14 cellular contexts compared by ENCODE assay signal in genomic region chr17:64002658-64003525, GRCh38. TPM values are rescaled to one million over a fixed set of nuclear protein-coding genes. Genes with fewer than 3 reads are reported as not detected.
DNase-seq lines count a peak whose midpoint lies in the region; ATAC-seq, FAIRE-seq and TF ChIP-seq lines count a peak whose summit lies in the region.
"Had no signal": no experiment of that assay in that cellular context is flagged by ENCODE, and none has a peak within 500 bp of the region (broad histone marks: within the 10 kb centered on the region; RNA-seq: fewer than 3 reads in every experiment).

No MANE protein-coding gene starts in this region.

- no peak overlapping the region for H3K23ac ChIP-seq in H1 (ENCODE audit: insufficient read length)

- peaks cover 0 to 34% (median 8%) of the 10 kb centered on the region in 11 experiments; a peak in 8 of 22 replicates for H4K20me1 ChIP-seq in BLaER1 treated with 17β-estradiol and CSF1 and Interleukin-3, amounts not matched to agents 10 nM and 100 nM
- peaks cover 0 to 5% of the 10 kb centered on the region in 2 experiments for H4K20me1 ChIP-seq in H1 (replicated peaks in 1 of 2; ENCODE audit: control insufficient read depth in 1 of 2, insufficient read depth in 2 of 2, low read length in 2 of 2)

- ATAC-seq in GM18519 (IDR thresholded peaks at IDR 0.05; ENCODE audit: low FRiP score, unreplicated experiment): no peak
- no peak for ATAC-seq in GM19023 (IDR thresholded peaks at IDR 0.05; ENCODE audit: unreplicated experiment)
- ATAC-seq: naive thymus-derived CD4-positive, alpha-beta T cell had no signal

- no peak overlapping the region for H3K56ac ChIP-seq in H1 (replicated peaks; ENCODE audit: insufficient read length, low read depth, low read length)

- TF ChIP-seq POLR2A in H1 (IDR thresholded peaks at IDR 0.05; ENCODE audit: control extremely low read depth in 1 of 2, low read depth in 2 of 2, low read length in 2 of 2) (no peak), sigmoid colon (IDR thresholded peaks at IDR 0.05) (no peak)

- H2AFZ ChIP-seq in H1 (ENCODE audit: low read length): no peak overlapping the region

- no peaks in the 10 kb centered on the region for H3K9me3 ChIP-seq in BLaER1 treated with 17β-estradiol and CSF1 and Interleukin-3, amounts not matched to agents 10 nM and 100 nM (replicated peaks in 1 of 11)
- H3K9me3 ChIP-seq in H1 (ENCODE audit: insufficient read depth in 2 of 2, low read depth in 1 of 2, low read length in 1 of 2): no peaks in the 10 kb centered on the region
- no peaks in the 10 kb centered on the region for H3K9me3 ChIP-seq in sigmoid colon

- H3K14ac ChIP-seq in H1 (ENCODE audit: insufficient read length): no peak overlapping the region

- FAIRE-seq in H1 (lab: Jason Lieb, UNC): no peak

- no peaks in the 10 kb centered on the region for H3K27me3 ChIP-seq in BLaER1 treated with 17β-estradiol and CSF1 and Interleukin-3, amounts not matched to agents 10 nM and 100 nM
- H3K27me3 ChIP-seq in H1 (replicated peaks in 1 of 4; ENCODE audit: control insufficient read depth in 3 of 4, extremely low read depth in 1 of 4, insufficient read depth in 3 of 4, low read length in 3 of 4): peaks cover 0 to 15% (median 8%) of the 10 kb centered on the region in 4 experiments; a peak in 4 of 7 replicates
- H3K27me3 ChIP-seq in sigmoid colon: peaks cover 14 to 26% (median 22%) of the 10 kb centered on the region in 3 donors

- DNase-seq in AG08396 (ENCODE audit: low spot score): peak; percentile 3
- peak in 1 of 2 experiments; percentile 17 for DNase-seq in H1 (ENCODE audit: low read depth in 1 of 2, low spot score in 2 of 2)
- DNase-seq in sigmoid colon: peak; percentile 64
- no peak for DNase-seq in stimulated activated CD4-positive, alpha-beta T cell treated with anti-CD3 and anti-CD28 coated beads, Interleukin-4, amount 100 ng/mL, for 1 hour
- DNase-seq: activated T-cell treated with anti-CD3 and anti-CD28 coated beads for 4 hours; caudate nucleus; DMS79; foreskin fibroblast; naive thymus-derived CD4-positive, alpha-beta T cell; NCI-H1694 treated with DMSO at 0.1 percent for 48 hours had no signal

- H3K36me3 ChIP-seq in BLaER1 treated with 17β-estradiol and CSF1 and Interleukin-3, amounts not matched to agents 10 nM and 100 nM: peaks cover 0 to 50% (median 34%) of the 10 kb centered on the region in 11 experiments; a peak in 20 of 22 replicates
- H3K36me3 ChIP-seq in H1 (ENCODE audit: control insufficient read depth in 2 of 4, insufficient read depth in 4 of 4, low read length in 3 of 4) (no peaks in the 10 kb centered on the region), sigmoid colon (no peaks in the 10 kb centered on the region)

- no peak for TF ChIP-seq RAD21 in H1 (IDR thresholded peaks at IDR 0.05 in 1 of 2, conservative IDR thresholded peaks at IDR 0.05 in 1 of 2; ENCODE audit: low read depth in 2 of 2, low read length in 2 of 2)

- H3K4ac ChIP-seq in H1 (replicated peaks; ENCODE audit: insufficient read length, low read depth, low read length): no peak overlapping the region

- no peak overlapping the region for H2BK12ac ChIP-seq in H1 (ENCODE audit: low read depth, low read length)

- H3K4me2 ChIP-seq in BLaER1 treated with 17β-estradiol and CSF1 and Interleukin-3, amounts not matched to agents 10 nM and 100 nM: peak overlapping the region; percentile 70 to 97 (median 83); a peak in 20 of 22 replicates
- H3K4me2 ChIP-seq in H1 (ENCODE audit: insufficient read depth in 1 of 2, low read depth in 2 of 2, low read length in 2 of 2): no peak overlapping the region

- no peak overlapping the region for H2BK20ac ChIP-seq in H1 (ENCODE audit: low read length)

- no peaks in the 10 kb centered on the region for H3K79me2 ChIP-seq in H1 (ENCODE audit: control insufficient read depth in 1 of 2, insufficient read depth in 2 of 2, low read length in 2 of 2)

- no peak overlapping the region for H2BK120ac ChIP-seq in H1 (replicated peaks; ENCODE audit: low read depth, low read length)

- H4K5ac ChIP-seq in H1 (ENCODE audit: insufficient read length, low read depth, low read length): no peak overlapping the region

- 0 out of 2 replicates have a peak overlapping the region, but pooled peaks have one; percentile 6 for H2AK5ac ChIP-seq in H1 (ENCODE audit: low read depth, low read length)

- no peaks in the 10 kb centered on the region for H3K79me1 ChIP-seq in H1 (ENCODE audit: low read depth, low read length)

- TF ChIP-seq EP300 in H1 (IDR thresholded peaks at IDR 0.05; ENCODE audit: borderline replicate concordance in 1 of 2, low read depth in 2 of 2, low read length in 2 of 2) (no peak), sigmoid colon (IDR thresholded peaks at IDR 0.05) (no peak)

- CTCF ChIA-PET in H1 (lab: Charles Lee; ENCODE audit: partially characterized antibody): interaction anchor here (0.6 to 2.1 kb wide), 10 partner anchors 11 to 113 kb away, joined by 3 to 9 read pairs (median 4); partner anchors contain the start of gene CSHL1

- no peak overlapping the region; the same call in 1 of the 2 replicates for H4K8ac ChIP-seq in H1 (ENCODE audit: extremely low read depth, insufficient read depth, low read length)

- POLR2A ChIA-PET in H1 (lab: Charles Lee; ENCODE audit: partially characterized antibody): interaction anchor here (1.3 kb wide), 1 partner anchor 143 kb away, joined by 4 read pairs; no protein-coding TSS in a partner anchor

- peaks cover 74 to 99% (median 96%) of the 10 kb centered on the region in 10 experiments for H3K4me1 ChIP-seq in BLaER1 treated with 17β-estradiol and CSF1 and Interleukin-3, amounts not matched to agents 10 nM and 100 nM
- H3K4me1 ChIP-seq in H1 (replicated peaks in 1 of 4; ENCODE audit: control insufficient read depth in 3 of 4, insufficient read depth in 4 of 4, low read length in 3 of 4) (peaks cover 0 to 10% (median 6%) of the 10 kb centered on the region in 4 experiments; a peak in 5 of 7 replicates), sigmoid colon (peaks cover 0 to 11% (median 11%) of the 10 kb centered on the region in 4 donors)

- no peak overlapping the region for H4K91ac ChIP-seq in H1 (replicated peaks; ENCODE audit: insufficient read length, low read length)

- peak overlapping the region in 8 of 11 experiments; percentile 54 to 80 (median 68); a peak in 13 of 22 replicates for H3K9ac ChIP-seq in BLaER1 treated with 17β-estradiol and CSF1 and Interleukin-3, amounts not matched to agents 10 nM and 100 nM
- H3K9ac ChIP-seq in H1 (replicated peaks in 1 of 4; ENCODE audit: extremely low read depth in 1 of 4, low read depth in 3 of 4, low read length in 3 of 4): no peak overlapping the region

- no peak overlapping the region for H2BK15ac ChIP-seq in H1 (ENCODE audit: low read length)

- intact Hi-C loops in sigmoid colon (cut with DNase I): no loop called here

- H3K23me2 ChIP-seq in H1 (ENCODE audit: low read depth, low read length): peaks cover 9% of the 10 kb centered on the region; the same call in 1 of the 2 replicates

- TF ChIP-seq CTCF in H1 (IDR thresholded peaks at IDR 0.05; ENCODE audit: control extremely low read depth in 1 of 3, insufficient read depth in 1 of 3, low read depth in 1 of 3, low read length in 3 of 3) (no peak), sigmoid colon (IDR thresholded peaks at IDR 0.05) (no peak)

- H3K27ac ChIP-seq in BLaER1 treated with 17β-estradiol and CSF1 and Interleukin-3, amounts not matched to agents 10 nM and 100 nM: peak overlapping the region in 10 of 11 experiments; percentile 66 to 87 (median 80); a peak in 19 of 22 replicates
- no peak overlapping the region for H3K27ac ChIP-seq in H1 (ENCODE audit: low read depth, low read length)
- H3K27ac ChIP-seq in sigmoid colon: peak overlapping the region in 2 of 4 donors; percentile 24 to 69

- no peak overlapping the region for H2BK5ac ChIP-seq in H1 (ENCODE audit: low read depth, low read length)

- no peak overlapping the region for H3K4me3 ChIP-seq in BLaER1 treated with 17β-estradiol and CSF1 and Interleukin-3, amounts not matched to agents 10 nM and 100 nM
- H3K4me3 ChIP-seq in H1 (ENCODE audit: extremely low read depth in 1 of 4, insufficient read depth in 2 of 4, low read depth in 3 of 4, low read length in 4 of 4) (no peak overlapping the region), sigmoid colon (no peak overlapping the region)

- no peak overlapping the region for H3K18ac ChIP-seq in H1 (ENCODE audit: extremely low read depth, low read length)

- 96% methylated on average over 19 of the region's 22 CpGs; no CpG with 5 or more reads in 1 of the 2 experiments for WGBS in H1 (ENCODE audit: extremely low coverage in 1 of 2, insufficient coverage in 1 of 2, insufficient read length in 1 of 2, insufficient replicate concordance in 2 of 2, low coverage in 1 of 2, low lambda C conversion rate in 2 of 2, missing lambda C conversion rate in 1 of 2), 2 experiments
- 94% methylated on average over 22 of the region's 22 CpGs for WGBS in sigmoid colon, 2 donors

RNA-seq across cellular contexts. Expression of gene PRR29, which starts 4.7 kb away (rescaled TPM):
- 0.61 and 0.67 TPM in 2 replicates for total RNA-seq in H1 (2021; fragmentation: NEBNext Ultra II Directional; extraction: Animal tissue kit (Norgen Biotek cat#: 25700))
- polyA plus RNA-seq in H1 (2011; rRNA removed) (0.83 and 0.96 TPM in 2 replicates), sigmoid colon (under 1 TPM in 2 of 3 donors, not detected in 1; 0.22 to 0.60 TPM)
- 0.39 TPM for polyA plus RNA-seq in H1 (2011; cell fraction: cytosol; rRNA removed)
- polyA plus RNA-seq in H1 (2011; cell fraction: nucleus; rRNA removed): 1.7 TPM
- 0.35 to 0.48 TPM (median 0.41 TPM) in 4 replicates for polyA plus RNA-seq in H1 (2012, experiment 1 of 2)
- polyA plus RNA-seq in H1 (2012, experiment 2 of 2): 0.43 TPM
- 0.59 TPM for polyA plus RNA-seq in H1 (2013, experiment 1 of 2)
- polyA plus RNA-seq in H1 (2013, experiment 2 of 2): 0.42 TPM
- 0.28 and 0.41 TPM in 2 replicates for polyA minus RNA-seq in H1 (2011; rRNA and poly(A)+ RNA removed)
- not detected for polyA minus RNA-seq in H1 (2011; cell fraction: cytosol; rRNA and poly(A)+ RNA removed)
- polyA minus RNA-seq in H1 (2011; cell fraction: nucleus; rRNA and poly(A)+ RNA removed): 1.4 TPM
- total RNA-seq in sigmoid colon: not detected
- total RNA-seq: MCF 10A had no signal

RNA-seq across cellular contexts. Expression of gene ICAM2, which starts 17.5 kb away (rescaled TPM):
- total RNA-seq in H1 (2021; fragmentation: NEBNext Ultra II Directional; extraction: Animal tissue kit (Norgen Biotek cat#: 25700)): 0.45 TPM in 1 of 2 replicates, not detected in the other
- polyA plus RNA-seq in H1 (2011; rRNA removed): 0.63 and 0.77 TPM in 2 replicates
- 0.44 TPM for polyA plus RNA-seq in H1 (2011; cell fraction: cytosol; rRNA removed)
- polyA plus RNA-seq in H1 (2011; cell fraction: nucleus; rRNA removed): 0.60 TPM
- 0.27 to 0.81 TPM (median 0.46 TPM) in 3 of 4 replicates, not detected in the other for polyA plus RNA-seq in H1 (2012, experiment 1 of 2)
- polyA plus RNA-seq in H1 (2012, experiment 2 of 2): 0.47 TPM
- polyA plus RNA-seq in H1 (2013, experiment 1 of 2): 0.18 TPM
- 0.24 TPM for polyA plus RNA-seq in H1 (2013, experiment 2 of 2)
- 0.51 and 1.6 TPM in 2 replicates for polyA minus RNA-seq in H1 (2011; rRNA and poly(A)+ RNA removed)
- not detected for polyA minus RNA-seq in H1 (2011; cell fraction: cytosol; rRNA and poly(A)+ RNA removed)
- not detected for polyA minus RNA-seq in H1 (2011; cell fraction: nucleus; rRNA and poly(A)+ RNA removed)
- 10 to 100 TPM; 27.4 to 59.5 (median 29.9) TPM for total RNA-seq in sigmoid colon
- polyA plus RNA-seq in sigmoid colon: 10 to 100 TPM in 1 of 3 donors, 1 to 10 TPM in 2; 6.0 to 31.7 (median 7.4) TPM
- total RNA-seq: MCF 10A had no signal

RNA-seq across cellular contexts. Expression of gene SCN4A, which starts 30.2 kb away (rescaled TPM):
- total RNA-seq in H1 (2021; fragmentation: NEBNext Ultra II Directional; extraction: Animal tissue kit (Norgen Biotek cat#: 25700)): 6.6 and 8.5 TPM in 2 replicates
- polyA plus RNA-seq in H1 (2011; rRNA removed) (5.0 and 8.1 TPM in 2 replicates), sigmoid colon (under 1 TPM in 2 of 3 donors, not detected in 1; 0.23 to 0.52 TPM)
- 6.5 TPM for polyA plus RNA-seq in H1 (2011; cell fraction: cytosol; rRNA removed)
- 22.4 TPM for polyA plus RNA-seq in H1 (2011; cell fraction: nucleus; rRNA removed)
- 4.5 to 9.2 TPM (median 9.0 TPM) in 4 replicates for polyA plus RNA-seq in H1 (2012, experiment 1 of 2)
- polyA plus RNA-seq in H1 (2012, experiment 2 of 2): 5.9 TPM
- 4.2 TPM for polyA plus RNA-seq in H1 (2013, experiment 1 of 2)
- polyA plus RNA-seq in H1 (2013, experiment 2 of 2): 3.6 TPM
- 27.3 and 39.8 TPM in 2 replicates for polyA minus RNA-seq in H1 (2011; rRNA and poly(A)+ RNA removed)
- 18.9 TPM for polyA minus RNA-seq in H1 (2011; cell fraction: cytosol; rRNA and poly(A)+ RNA removed)
- 39.2 TPM for polyA minus RNA-seq in H1 (2011; cell fraction: nucleus; rRNA and poly(A)+ RNA removed)
- total RNA-seq in sigmoid colon: 1 to 10 TPM in 2 of 4 donors, under 1 TPM in 2; 0.68 to 4.2 (median 1.0) TPM
- total RNA-seq: MCF 10A had no signal
- polyA plus RNA-seq: naive thymus-derived CD4-positive, alpha-beta T cell had no signal

Comparison
In these comparisons a context has a peak if more than half of its experiments do, and no peak if none do; other contexts are left out.
1. H3K4me2 ChIP-seq: peak in BLaER1 treated with 17β-estradiol and CSF1 and Interleukin-3, amounts not matched to agents 10 nM and 100 nM (11 of 11); none in H1 (0 of 2).
2. H3K9ac ChIP-seq: peak in BLaER1 treated with 17β-estradiol and CSF1 and Interleukin-3, amounts not matched to agents 10 nM and 100 nM (8 of 11); none in H1 (0 of 4).
3. RNA of gene ICAM2, which starts 17.5 kb away (total RNA-seq): 27.4 to 59.5 TPM in sigmoid colon; 0.45 TPM in H1; every median in the first group is over 10 times any median in the second.